In the genomic region with DNA sequence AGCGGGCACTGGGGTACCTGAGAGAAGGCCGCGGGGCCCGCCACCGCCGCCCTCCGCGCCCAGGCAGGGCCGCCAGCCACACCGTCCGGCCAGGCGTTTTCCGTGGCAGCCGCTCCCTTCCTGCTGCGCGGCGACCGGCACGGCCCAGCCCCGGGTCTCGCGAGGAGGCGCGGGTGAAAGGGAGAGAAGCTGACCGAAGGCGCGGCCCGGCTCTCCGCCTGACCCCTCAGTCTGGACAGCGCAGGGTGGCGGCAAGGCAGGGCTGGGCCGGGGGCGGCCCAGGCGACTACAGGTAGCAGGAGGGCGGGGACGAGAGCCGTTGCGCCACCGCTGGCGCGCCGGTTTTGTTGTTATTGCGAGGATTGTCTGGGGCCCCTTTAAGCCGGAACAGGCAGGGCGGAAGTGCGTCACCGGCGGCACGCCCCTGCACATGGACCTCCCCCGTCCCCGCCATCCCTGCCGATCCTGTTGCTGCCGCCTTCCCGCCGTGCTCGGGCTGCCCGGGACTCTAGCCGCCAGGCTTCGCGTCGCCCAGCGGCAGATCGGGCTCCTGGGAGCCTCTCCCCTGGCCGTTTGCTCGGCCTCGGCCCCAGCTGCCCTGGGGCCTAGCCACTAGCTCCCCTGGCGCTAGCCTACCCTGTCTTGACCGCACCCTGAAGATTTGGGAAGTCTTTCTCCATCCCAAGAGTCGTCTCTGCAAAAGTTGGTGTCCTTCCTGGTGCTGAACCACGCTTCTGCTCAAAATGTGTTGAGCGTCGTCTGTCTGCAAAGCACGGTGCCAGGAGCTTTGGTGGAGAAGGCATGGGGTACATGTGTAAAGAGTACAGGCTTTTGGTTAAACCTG, we compare ENCODE assay signal across 8 cellular contexts. TPM values are rescaled to one million over a fixed set of nuclear protein-coding genes. Genes with fewer than 3 reads are reported as not detected.
DNase-seq lines count a peak whose midpoint lies in the region; ATAC-seq and TF ChIP-seq lines count a peak whose summit lies in the region.

A gene with protein sequence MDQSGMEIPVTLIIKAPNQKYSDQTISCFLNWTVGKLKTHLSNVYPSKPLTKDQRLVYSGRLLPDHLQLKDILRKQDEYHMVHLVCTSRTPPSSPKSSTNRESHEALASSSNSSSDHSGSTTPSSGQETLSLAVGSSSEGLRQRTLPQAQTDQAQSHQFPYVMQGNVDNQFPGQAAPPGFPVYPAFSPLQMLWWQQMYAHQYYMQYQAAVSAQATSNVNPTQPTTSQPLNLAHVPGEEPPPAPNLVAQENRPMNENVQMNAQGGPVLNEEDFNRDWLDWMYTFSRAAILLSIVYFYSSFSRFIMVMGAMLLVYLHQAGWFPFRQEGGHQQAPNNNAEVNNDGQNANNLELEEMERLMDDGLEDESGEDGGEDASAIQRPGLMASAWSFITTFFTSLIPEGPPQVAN (minus strand): TSS at position 352 of the 844 bp plus-strand sequence. CDS start 805 bp downstream, outside the sequence.

- no peak for TF ChIP-seq CTCF in hepatocyte (IDR thresholded peaks at IDR 0.05; ENCODE audit: poor library complexity)

- H3K9me3 ChIP-seq in hepatocyte (ENCODE audit: low read depth) (no peaks in the 10 kb centered on the region), aorta (ENCODE audit: control insufficient read depth, low read length) (no peaks in the 10 kb centered on the region)

- peak; percentile 73 for DNase-seq in NCI-H2081 treated with DMSO at 0.1 percent for 48 hours (lab: John Stamatoyannopoulos, UW)
- peak; percentile 72 for DNase-seq in T1000 (lab: John Stamatoyannopoulos, UW)
- peak; percentile 96 for DNase-seq in astrocyte of the hippocampus (ENCODE audit: low read depth, low spot score)
- DNase-seq in hepatocyte (ENCODE audit: low spot score) = peak; percentile 96
- peak; percentile 84 for DNase-seq in renal cortical epithelial cell (ENCODE audit: low read depth)
- peak; percentile 96 to 97 for DNase-seq in aorta

- peak within 1 kb of the TSS; percentile 97 for H2AFZ ChIP-seq in hepatocyte

- peak within 1 kb of the TSS; percentile 98 for H3K27ac ChIP-seq in hepatocyte
- H3K27ac ChIP-seq in aorta (ENCODE audit: low read depth in 1 of 2, low read length in 2 of 2) = peak within 1 kb of the TSS; percentile 37 to 44

- ATAC-seq in GM18519 (IDR thresholded peaks at IDR 0.05; ENCODE audit: low FRiP score, unreplicated experiment) = peak; percentile 82
- peak; percentile 92 for ATAC-seq in HG03045 (IDR thresholded peaks at IDR 0.05; ENCODE audit: unreplicated experiment)
- ATAC-seq in aorta (ENCODE audit: low FRiP score) = peak; percentile 98

- H4K20me1 ChIP-seq in hepatocyte (ENCODE audit: insufficient read depth, poor library complexity, severe bottlenecking) = peaks cover 14% of the 10 kb centered on the region

- intact Hi-C loops in aorta (cut with DNase I) = loop anchor here in 1 of 2 donors (10.0 kb wide), 1 partner anchor 290 kb away; no protein-coding TSS in a partner anchor

- H3K4me3 ChIP-seq in hepatocyte = peak within 1 kb of the TSS; percentile 70
- peak within 1 kb of the TSS; percentile 90 for H3K4me3 ChIP-seq in aorta (ENCODE audit: low read length in 2 of 2)

- no peaks in the 10 kb centered on the region for H3K27me3 ChIP-seq in hepatocyte
- no peaks in the 10 kb centered on the region for H3K27me3 ChIP-seq in aorta (ENCODE audit: control insufficient read depth in 1 of 2, insufficient read depth in 2 of 2, low read length in 1 of 2)

- under 1% methylated on average over 61 of the region's 73 CpGs for WGBS in hepatocyte (ENCODE audit: low lambda C conversion rate, missing lambda C conversion rate)
- WGBS in aorta, 2 donors = 0% methylated on average over 54 to 73 of the region's 73 CpGs

- peaks cover 52% of the 10 kb centered on the region for H3K79me2 ChIP-seq in hepatocyte

- H3K4me2 ChIP-seq in hepatocyte = peak within 1 kb of the TSS; percentile 92

- H3K36me3 ChIP-seq in hepatocyte (replicated peaks; ENCODE audit: insufficient read depth, low read depth) (no peaks in the 10 kb centered on the region), aorta (ENCODE audit: control insufficient read depth in 1 of 2, insufficient read depth in 2 of 2, low read length in 1 of 2) (no peaks in the 10 kb centered on the region)

- no peaks in the 10 kb centered on the region for H3K9me2 ChIP-seq in hepatocyte (replicated peaks; ENCODE audit: insufficient read depth)

- peaks cover 28% of the 10 kb centered on the region for H3K4me1 ChIP-seq in hepatocyte (ENCODE audit: insufficient read depth)
- peaks cover 0 to 6% of the 10 kb centered on the region in 2 donors for H3K4me1 ChIP-seq in aorta (ENCODE audit: control insufficient read depth in 1 of 2, insufficient read depth in 2 of 2, low read length in 2 of 2)

RNA-seq across cellular contexts. Expression of the gene that starts here (rescaled TPM):
- 25.5 and 31.3 TPM in 2 replicates for total RNA-seq in hepatocyte
- polyA plus RNA-seq in hepatocyte = 26.8 and 28.0 TPM in 2 replicates
- 33.0 and 40.0 TPM in 2 replicates for total RNA-seq in renal cortical epithelial cell
- total RNA-seq in aorta = 10 to 100 TPM; 24.7 to 26.4 TPM
- polyA plus RNA-seq in aorta = 10 to 100 TPM; 17.0 to 17.5 TPM

Comparison
In these comparisons a context has a peak if more than half of its experiments do, and no peak if none do; other contexts are left out.
1. Peak in every context shown above with its lines: DNase-seq, ATAC-seq, H3K4me3 ChIP-seq and H3K27ac ChIP-seq.